Comparison of ENCODE assay signal across 20 cellular contexts in genomic region chr15:66849393-66849745, GRCh38.
DNase-seq lines count a peak whose midpoint lies in the region; ATAC-seq and TF ChIP-seq lines count a peak whose summit lies in the region.
"Had no signal": no experiment of that assay in that cellular context is flagged by ENCODE, and none has a peak within 500 bp of the region (broad histone marks: within the 10 kb centered on the region; RNA-seq: fewer than 3 reads in every experiment).

No MANE protein-coding gene starts in this region.

- H3K4me3 ChIP-seq in coronary artery: no peak overlapping the region
- no peak overlapping the region for H3K4me3 ChIP-seq in tibial nerve
- H3K4me3 ChIP-seq in body of pancreas: no peak overlapping the region
- H3K4me3 ChIP-seq: lower lobe of right lung had no signal

- DNase-seq in activated CD8-positive, alpha-beta memory T cell treated with anti-CD3 and anti-CD28 coated beads for 24 hours: peak; percentile 43
- no peak for DNase-seq in activated CD8-positive, alpha-beta memory T cell treated with anti-CD3 and anti-CD28 coated beads, Interleukin-2, amount 50 U/mL, for 4 hours
- no peak for DNase-seq in coronary artery (ENCODE audit: low spot score)
- no peak for DNase-seq in mesothelial cell of epicardium (ENCODE audit: low spot score in 2 of 2, unreplicated experiment in 2 of 2)
- no peak for DNase-seq in tibial nerve (ENCODE audit: low spot score in 2 of 2)
- DNase-seq in NCI-H345 (lab: John Stamatoyannopoulos, UW): no peak
- no peak for DNase-seq in body of pancreas
- DNase-seq: activated CD4-positive, alpha-beta T cell treated with anti-CD3 and anti-CD28 coated beads, Interleukin-2, amount 50 U/mL, for 4 hours; activated naive CD4-positive, alpha-beta T cell; amniotic stem cell; caudate nucleus; CD4-positive, alpha-beta memory T cell; hypothalamus; KBM-7; MM.1S; NCI-H1436; NCI-H524 treated with DMSO at 0.1 percent for 48 hours had no signal

- ATAC-seq in HG03432 (IDR thresholded peaks at IDR 0.05; ENCODE audit: unreplicated experiment): no peak
- ATAC-seq in body of pancreas: no peak

- H3K36me3 Mint-ChIP-seq in mesothelial cell of epicardium: no peaks in the 10 kb centered on the region
- H3K36me3 Mint-ChIP-seq: CD4-positive, alpha-beta memory T cell had no signal

- H3K27me3 Mint-ChIP-seq in mesothelial cell of epicardium (ENCODE audit: low read depth): no peaks in the 10 kb centered on the region

- H3K27me3 ChIP-seq in tibial nerve: no peaks in the 10 kb centered on the region
- H3K27me3 ChIP-seq in body of pancreas: no peaks in the 10 kb centered on the region

- H3K36me3 ChIP-seq in tibial nerve (no peaks in the 10 kb centered on the region), body of pancreas (replicated peaks in 1 of 2; ENCODE audit: insufficient read depth in 1 of 2, low read depth in 2 of 2) (no peaks in the 10 kb centered on the region)
- H3K36me3 ChIP-seq: lower lobe of right lung had no signal

- H3K4me1 ChIP-seq in tibial nerve (peaks cover 0 to 45% (median 19%) of the 10 kb centered on the region in 4 donors), body of pancreas (peaks cover 17% of the 10 kb centered on the region)

- peak overlapping the region; percentile 97 for H3K27ac Mint-ChIP-seq in mesothelial cell of epicardium
- H3K27ac Mint-ChIP-seq: CD4-positive, alpha-beta memory T cell had no signal

- WGBS in tibial nerve, 2 donors: 58 to 79% methylated on average over 3 of the region's 3 CpGs
- WGBS in body of pancreas, 2 donors: 92 to 100% methylated on average over 3 of the region's 3 CpGs

- TF ChIP-seq EP300 in tibial nerve (IDR thresholded peaks at IDR 0.05): no peak

- no peak for TF ChIP-seq CTCF in coronary artery (IDR thresholded peaks at IDR 0.05)
- no peak for TF ChIP-seq CTCF in mesothelial cell of epicardium (IDR thresholded peaks at IDR 0.05; ENCODE audit: unreplicated experiment)
- no peak for TF ChIP-seq CTCF in tibial nerve (IDR thresholded peaks at IDR 0.05)
- TF ChIP-seq CTCF in body of pancreas (IDR thresholded peaks at IDR 0.05): no peak

- H3K4me3 Mint-ChIP-seq in mesothelial cell of epicardium: no peak overlapping the region
- H3K4me3 Mint-ChIP-seq: CD4-positive, alpha-beta memory T cell had no signal

- H3K9me3 ChIP-seq in tibial nerve (no peaks in the 10 kb centered on the region), body of pancreas (no peaks in the 10 kb centered on the region)
- H3K9me3 ChIP-seq: lower lobe of right lung had no signal

- H3K9me3 Mint-ChIP-seq in mesothelial cell of epicardium: no peaks in the 10 kb centered on the region
- H3K9me3 Mint-ChIP-seq: CD4-positive, alpha-beta memory T cell had no signal

- H3K27ac ChIP-seq in coronary artery (peak overlapping the region; percentile 85 to 91), tibial nerve (peak overlapping the region in 3 of 4 donors; percentile 65 to 90 (median 73)), body of pancreas (no peak overlapping the region)
- H3K27ac ChIP-seq: 22Rv1 had no signal

- intact Hi-C loops in body of pancreas (cut with DNase I): no loop called here

- TF ChIP-seq POLR2A in tibial nerve (IDR thresholded peaks at IDR 0.05) (no peak), body of pancreas (IDR thresholded peaks at IDR 0.05) (no peak)

- H3K4me1 Mint-ChIP-seq in mesothelial cell of epicardium: peaks cover 73% of the 10 kb centered on the region

Comparison
In these comparisons a context has a peak if more than half of its experiments do, and no peak if none do; other contexts are left out.
1. H3K27ac ChIP-seq: peak in coronary artery (2 of 2) and tibial nerve (3 of 4); none in body of pancreas (0 of 4).